28 cellular contexts compared by ENCODE assay signal in genomic region chr15:41392659-41393058, GRCh38. TPM values are rescaled to one million over a fixed set of nuclear protein-coding genes. Genes with fewer than 3 reads are reported as not detected.
DNase-seq lines count a peak whose midpoint lies in the region; ATAC-seq and TF ChIP-seq lines count a peak whose summit lies in the region.
"Had no signal": no experiment of that assay in that cellular context is flagged by ENCODE, and none has a peak within 500 bp of the region (broad histone marks: within the 10 kb centered on the region; RNA-seq: fewer than 3 reads in every experiment).

No MANE protein-coding gene starts in this region.

- peaks cover 3% of the 10 kb centered on the region for H3F3A ChIP-seq in neural progenitor cell (ENCODE audit: low read depth)

- H3K9me3 ChIP-seq in HEK293 (ENCODE audit: control insufficient read depth, insufficient read depth, low read depth, low read length) (no peaks in the 10 kb centered on the region), neutrophil (no peaks in the 10 kb centered on the region), neural progenitor cell (ENCODE audit: low read depth) (no peaks in the 10 kb centered on the region)
- H3K9me3 ChIP-seq: esophagus squamous epithelium, SJSA1, upper lobe of right lung had no signal

- H3K4me2 ChIP-seq in neural progenitor cell, result no peak overlapping the region

- no peaks in the 10 kb centered on the region for H3K9me3 Mint-ChIP-seq in activated CD4-positive, alpha-beta T cell treated with anti-CD3 and anti-CD28 coated beads, Interleukin-2, amount 10 ng/mL, durations not matched to agents 7 days and 5 days
- H3K9me3 Mint-ChIP-seq in activated naive CD8-positive, alpha-beta T cell treated with anti-CD3 and anti-CD28 coated beads for 36 hours, result no peaks in the 10 kb centered on the region
- no peaks in the 10 kb centered on the region for H3K9me3 Mint-ChIP-seq in neural progenitor cell
- H3K9me3 Mint-ChIP-seq: brain; CD4-positive, CD25-positive, alpha-beta regulatory T cell; stimulated activated memory B cell treated with anti-CD40 and anti-IgM and Interleukin-4, amounts not matched to agents 10 μg/mL and 1 μg/mL and 100 μg/mL, for 72 hours had no signal

- no peak for ATAC-seq in GM21825 (IDR thresholded peaks at IDR 0.05; ENCODE audit: unreplicated experiment)
- ATAC-seq: foreskin keratinocyte; left ventricle myocardium superior; stimulated activated memory B cell treated with anti-CD40 and anti-IgM and Interleukin-4, amounts not matched to agents 10 μg/mL and 1 μg/mL and 100 μg/mL, for 72 hours; upper lobe of right lung had no signal

- H3K4me1 ChIP-seq in HEK293 (ENCODE audit: control insufficient read depth, insufficient read depth, low read length) (no peaks in the 10 kb centered on the region), neutrophil (ENCODE audit: control insufficient read depth in 1 of 2, insufficient read depth in 1 of 2, low read depth in 1 of 2, low read length in 1 of 2) (peaks cover 28 to 38% of the 10 kb centered on the region in 2 experiments), neural progenitor cell (no peaks in the 10 kb centered on the region)
- H3K4me1 ChIP-seq: esophagus squamous epithelium, foreskin keratinocyte, SJSA1 had no signal

- H3K36me3 Mint-ChIP-seq in activated CD4-positive, alpha-beta T cell treated with anti-CD3 and anti-CD28 coated beads, Interleukin-2, amount 10 ng/mL, durations not matched to agents 7 days and 5 days (ENCODE audit: low read depth), result peaks cover 34% of the 10 kb centered on the region
- H3K36me3 Mint-ChIP-seq in activated naive CD8-positive, alpha-beta T cell treated with anti-CD3 and anti-CD28 coated beads for 36 hours, result peaks cover 22% of the 10 kb centered on the region
- H3K36me3 Mint-ChIP-seq in neural progenitor cell, result peaks cover 19% of the 10 kb centered on the region

- H3K36me3 ChIP-seq in HEK293 (ENCODE audit: control insufficient read depth in 2 of 2, insufficient read depth in 1 of 2, low read length in 2 of 2), result peaks cover 9 to 29% of the 10 kb centered on the region in 2 experiments; a peak in 2 of 3 replicates
- H3K36me3 ChIP-seq in neutrophil, result peaks cover 15% of the 10 kb centered on the region
- no peaks in the 10 kb centered on the region for H3K36me3 ChIP-seq in neural progenitor cell

- CTCF ChIA-PET in activated CD4-positive, alpha-beta T cell treated with anti-CD3 and anti-CD28 coated beads, Interleukin-2, amount 10 ng/mL, durations not matched to agents 7 days and 5 days (lab: Charles Lee), result interaction anchor here (1.2 kb wide), 1 partner anchor 83 kb away, joined by 3 read pairs; no protein-coding TSS in a partner anchor
- CTCF ChIA-PET in HEK293 (lab: Yijun Ruan, JAX), result no interaction called here

- no peak overlapping the region for H3K9ac ChIP-seq in neural progenitor cell

- H3K4me3 Mint-ChIP-seq in activated CD4-positive, alpha-beta T cell treated with anti-CD3 and anti-CD28 coated beads, Interleukin-2, amount 10 ng/mL, durations not matched to agents 7 days and 5 days, result no peak overlapping the region
- H3K4me3 Mint-ChIP-seq in activated naive CD8-positive, alpha-beta T cell treated with anti-CD3 and anti-CD28 coated beads for 36 hours, result no peak overlapping the region
- no peak overlapping the region for H3K4me3 Mint-ChIP-seq in neural progenitor cell
- H3K4me3 Mint-ChIP-seq: brain; CD4-positive, CD25-positive, alpha-beta regulatory T cell; stimulated activated memory B cell treated with anti-CD40 and anti-IgM and Interleukin-4, amounts not matched to agents 10 μg/mL and 1 μg/mL and 100 μg/mL, for 72 hours had no signal

- H3K27me3 Mint-ChIP-seq in activated CD4-positive, alpha-beta T cell treated with anti-CD3 and anti-CD28 coated beads, Interleukin-2, amount 10 ng/mL, durations not matched to agents 7 days and 5 days, result no peaks in the 10 kb centered on the region
- no peaks in the 10 kb centered on the region for H3K27me3 Mint-ChIP-seq in activated naive CD8-positive, alpha-beta T cell treated with anti-CD3 and anti-CD28 coated beads for 36 hours
- peaks cover 6% of the 10 kb centered on the region for H3K27me3 Mint-ChIP-seq in neural progenitor cell (ENCODE audit: insufficient read depth, low read depth)
- H3K27me3 Mint-ChIP-seq: brain; CD4-positive, CD25-positive, alpha-beta regulatory T cell; stimulated activated memory B cell treated with anti-CD40 and anti-IgM and Interleukin-4, amounts not matched to agents 10 μg/mL and 1 μg/mL and 100 μg/mL, for 72 hours had no signal

- H2AFZ ChIP-seq in neural progenitor cell (replicated peaks), result no peak overlapping the region

- no peak overlapping the region for H3K4me3 ChIP-seq in HEK293 (ENCODE audit: low read depth, low read length)
- no peak overlapping the region for H3K4me3 ChIP-seq in neutrophil (ENCODE audit: low read depth in 1 of 2, low read length in 1 of 2)
- H3K4me3 ChIP-seq in neural progenitor cell, result no peak overlapping the region
- H3K4me3 ChIP-seq: esophagus squamous epithelium, SJSA1, upper lobe of right lung had no signal

- H3K79me2 ChIP-seq in neural progenitor cell (ENCODE audit: low read depth), result no peaks in the 10 kb centered on the region

- POLR2A ChIA-PET in activated CD4-positive, alpha-beta T cell treated with anti-CD3 and anti-CD28 coated beads, Interleukin-2, amount 10 ng/mL, durations not matched to agents 7 days and 5 days (lab: Charles Lee), result no interaction called here
- POLR2A ChIA-PET in HEK293 (lab: Yijun Ruan, JAX), result interaction anchor here (0.6 kb wide), 1 partner anchor 438 kb away, joined by 4 read pairs; no protein-coding TSS in a partner anchor

- H3K27ac Mint-ChIP-seq in activated CD4-positive, alpha-beta T cell treated with anti-CD3 and anti-CD28 coated beads, Interleukin-2, amount 10 ng/mL, durations not matched to agents 7 days and 5 days, result peak overlapping the region; percentile 46
- peak overlapping the region; percentile 50 for H3K27ac Mint-ChIP-seq in activated naive CD8-positive, alpha-beta T cell treated with anti-CD3 and anti-CD28 coated beads for 36 hours
- no peak overlapping the region for H3K27ac Mint-ChIP-seq in neural progenitor cell
- H3K27ac Mint-ChIP-seq: brain; stimulated activated memory B cell treated with anti-CD40 and anti-IgM and Interleukin-4, amounts not matched to agents 10 μg/mL and 1 μg/mL and 100 μg/mL, for 72 hours had no signal

- H3K27me3 ChIP-seq in neutrophil, result no peaks in the 10 kb centered on the region
- no peaks in the 10 kb centered on the region for H3K27me3 ChIP-seq in neural progenitor cell
- H3K27me3 ChIP-seq: esophagus squamous epithelium, foreskin keratinocyte, SJSA1, upper lobe of right lung had no signal

- peaks cover 24% of the 10 kb centered on the region for H3K4me1 Mint-ChIP-seq in activated CD4-positive, alpha-beta T cell treated with anti-CD3 and anti-CD28 coated beads, Interleukin-2, amount 10 ng/mL, durations not matched to agents 7 days and 5 days
- H3K4me1 Mint-ChIP-seq in activated naive CD8-positive, alpha-beta T cell treated with anti-CD3 and anti-CD28 coated beads for 36 hours, result peaks cover 12% of the 10 kb centered on the region
- no peaks in the 10 kb centered on the region for H3K4me1 Mint-ChIP-seq in neural progenitor cell
- H3K4me1 Mint-ChIP-seq: brain had no signal

- H4K20me1 ChIP-seq in neural progenitor cell (ENCODE audit: low read depth), result no peaks in the 10 kb centered on the region

- H3K27ac ChIP-seq in HEK293 (ENCODE audit: extremely low read depth, low read depth, low read length), result no peak overlapping the region
- peak overlapping the region; percentile 72 for H3K27ac ChIP-seq in neutrophil
- H3K27ac ChIP-seq in neural progenitor cell, result no peak overlapping the region
- H3K27ac ChIP-seq: esophagus squamous epithelium, foreskin keratinocyte, RWPE1, SJSA1, upper lobe of right lung had no signal

- TF ChIP-seq CTCF in HEK293 (tag by site-specific recombination; IDR thresholded peaks at IDR 0.05) (no peak), neutrophil (IDR thresholded peaks at IDR 0.05) (no peak), neural progenitor cell (IDR thresholded peaks at IDR 0.05) (no peak)

- no peak for DNase-seq in activated CD4-positive, alpha-beta T cell treated with anti-CD3 and anti-CD28 coated beads, Interleukin-2, amount 10 ng/mL, durations not matched to agents 7 days and 5 days
- DNase-seq in activated CD4-positive, alpha-beta T cell treated with anti-CD3 and anti-CD28 coated beads, Interleukin-2, amount 50 U/mL, for 48 hours, result no peak
- DNase-seq in activated naive CD8-positive, alpha-beta T cell treated with anti-CD3 and anti-CD28 coated beads for 36 hours, result no peak
- DNase-seq in NCI-H2227 treated with DMSO at 0.1 percent for 48 hours (lab: John Stamatoyannopoulos, UW) (no peak), neural progenitor cell (ENCODE audit: low spot score) (no peak)
- DNase-seq: activated CD4-positive, CD25-positive, alpha-beta regulatory T cell treated with anti-CD3 and anti-CD28 coated beads, Interleukin-2, amount 50 U/mL, for 72 hours; activated CD8-positive, alpha-beta memory T cell treated with anti-CD3 and anti-CD28 coated beads for 24 hours; activated naive CD4-positive, alpha-beta T cell treated with Interleukin-2 at 50 U/mL for 16 hours; amniotic stem cell; cerebellar nuclear complex; dermis blood vessel endothelial cell; esophagus squamous epithelium; foreskin keratinocyte; head of caudate nucleus; left ventricle myocardium superior; NCI-H1092 treated with DMSO at 0.1 percent for 48 hours; NCI-H1694 treated with DMSO at 0.1 percent for 48 hours; NCI-H510A treated with DMSO at 0.1 percent for 48 hours; OCI-M1; upper lobe of right lung had no signal

RNA-seq across cellular contexts. Expression of gene NDUFAF1, which starts 9.6 kb away (rescaled TPM):
- 10 to 100 TPM; 13.4 to 14.7 TPM for total RNA-seq in activated CD4-positive, alpha-beta T cell treated with anti-CD3 and anti-CD28 coated beads, Interleukin-2, amount 10 ng/mL, durations not matched to agents 7 days and 5 days
- total RNA-seq in activated naive CD8-positive, alpha-beta T cell treated with anti-CD3 and anti-CD28 coated beads for 36 hours, result 10 to 100 TPM; 15.3 to 15.7 TPM
- 20.6 and 27.6 TPM in 2 replicates for total RNA-seq in neural progenitor cell (ENCODE audit: low replicate concordance)

RNA-seq across cellular contexts. Expression of gene RTF1, which starts 24.2 kb away (rescaled TPM):
- 10 to 100 TPM; 40.4 to 45.7 TPM for total RNA-seq in activated CD4-positive, alpha-beta T cell treated with anti-CD3 and anti-CD28 coated beads, Interleukin-2, amount 10 ng/mL, durations not matched to agents 7 days and 5 days
- total RNA-seq in activated naive CD8-positive, alpha-beta T cell treated with anti-CD3 and anti-CD28 coated beads for 36 hours, result 10 to 100 TPM; 26.8 to 30.3 TPM
- 49.7 and 73.8 TPM in 2 replicates for total RNA-seq in neural progenitor cell (ENCODE audit: low replicate concordance)

RNA-seq across cellular contexts. Expression of gene NUSAP1, which starts 60.0 kb away (rescaled TPM):
- total RNA-seq in activated CD4-positive, alpha-beta T cell treated with anti-CD3 and anti-CD28 coated beads, Interleukin-2, amount 10 ng/mL, durations not matched to agents 7 days and 5 days, result 100 to 1,000 TPM; 310 to 336 TPM
- total RNA-seq in activated naive CD8-positive, alpha-beta T cell treated with anti-CD3 and anti-CD28 coated beads for 36 hours, result 100 to 1,000 TPM; 155 to 165 TPM
- 388 and 525 TPM in 2 replicates for total RNA-seq in neural progenitor cell (ENCODE audit: low replicate concordance)
